20 cellular contexts compared by ENCODE assay signal in genomic region chr14:102293784-102294183, GRCh38. TPM values are rescaled to one million over a fixed set of nuclear protein-coding genes. Genes with fewer than 3 reads are reported as not detected.
A peak's percentile ranks its signal among the peaks of the same experiment; 100 is the strongest.
DNase-seq lines count a peak whose midpoint lies in the region; ATAC-seq, FAIRE-seq and TF ChIP-seq lines count a peak whose summit lies in the region.
"Had no signal": no experiment of that assay in that cellular context is flagged by ENCODE, and none has a peak within 500 bp of the region (broad histone marks: within the 10 kb centered on the region; RNA-seq: fewer than 3 reads in every experiment).

No MANE protein-coding gene starts in this region.

- H3K9me3 Mint-ChIP-seq in stimulated activated memory B cell treated with anti-CD40 and anti-IgM and Interleukin-4, amounts not matched to agents 10 μg/mL and 1 μg/mL and 100 μg/mL, for 72 hours, result no peaks in the 10 kb centered on the region
- H3K9me3 Mint-ChIP-seq: activated B cell treated with CpG ODN at 0.5 μM for 24 hours; activated CD4-positive, alpha-beta memory T cell treated with anti-CD3 and anti-CD28 coated beads, Interleukin-2, amount 10 ng/mL, durations not matched to agents 7 days and 5 days; immature natural killer cell had no signal

- H3K27me3 ChIP-seq in SK-N-SH (ENCODE audit: insufficient read depth) (no peaks in the 10 kb centered on the region), adipocyte (replicated peaks; ENCODE audit: control insufficient read depth, insufficient read depth, low read length) (no peaks in the 10 kb centered on the region), testis (no peaks in the 10 kb centered on the region)
- H3K27me3 ChIP-seq: BLaER1, SJSA1 had no signal

- no peak overlapping the region for H3K4me3 Mint-ChIP-seq in stimulated activated memory B cell treated with anti-CD40 and anti-IgM and Interleukin-4, amounts not matched to agents 10 μg/mL and 1 μg/mL and 100 μg/mL, for 72 hours
- H3K4me3 Mint-ChIP-seq: activated B cell treated with CpG ODN at 0.5 μM for 24 hours; activated CD4-positive, alpha-beta memory T cell treated with anti-CD3 and anti-CD28 coated beads, Interleukin-2, amount 10 ng/mL, durations not matched to agents 7 days and 5 days; immature natural killer cell had no signal

- 88% methylated on average over 6 of the region's 6 CpGs for WGBS in SK-N-SH (ENCODE audit: low lambda C conversion rate)
- 83 to 87% methylated on average over 6 of the region's 6 CpGs for WGBS in testis, 2 donors

- H3K4me3 ChIP-seq in SK-N-SH (ENCODE audit: low read depth in 2 of 2, low read length in 1 of 2) (no peak overlapping the region), adipocyte (ENCODE audit: low read length) (no peak overlapping the region), testis (no peak overlapping the region)
- H3K4me3 ChIP-seq: BLaER1, HAP-1, lower lobe of right lung, SJSA1 had no signal

- H3K4me2 ChIP-seq in SK-N-SH, result no peak overlapping the region
- H3K4me2 ChIP-seq: BLaER1 had no signal

- no peaks in the 10 kb centered on the region for H3K27me3 Mint-ChIP-seq in stimulated activated memory B cell treated with anti-CD40 and anti-IgM and Interleukin-4, amounts not matched to agents 10 μg/mL and 1 μg/mL and 100 μg/mL, for 72 hours

- no peak for TF ChIP-seq RAD21 in SK-N-SH (IDR thresholded peaks at IDR 0.05; ENCODE audit: low read length)

- no peaks in the 10 kb centered on the region for H3K4me1 ChIP-seq in SK-N-SH (ENCODE audit: control insufficient read depth in 1 of 2, insufficient read depth in 2 of 2, low read depth in 1 of 2, low read length in 1 of 2)
- H3K4me1 ChIP-seq in adipocyte (ENCODE audit: control insufficient read depth, insufficient read depth, low read length), result peaks cover 18% of the 10 kb centered on the region
- peaks cover 6% of the 10 kb centered on the region for H3K4me1 ChIP-seq in testis
- H3K4me1 ChIP-seq: BLaER1, Caco-2, lower lobe of right lung had no signal

- intact Hi-C loops in testis (cut with DNase I; ENCODE audit: low total_unique reads), result no loop called here

- no peaks in the 10 kb centered on the region for H3F3A ChIP-seq in SK-N-SH (replicated peaks; ENCODE audit: insufficient read depth)

- TF ChIP-seq CTCF in SK-N-SH (IDR thresholded peaks at IDR 0.05) (no peak), testis (IDR thresholded peaks at IDR 0.05) (no peak)

- H3K27ac ChIP-seq in SK-N-SH (ENCODE audit: low read depth in 2 of 2, low read length in 1 of 2) (no peak overlapping the region), testis (peak overlapping the region; percentile 78 to 88)
- H3K27ac ChIP-seq: BLaER1, lower lobe of right lung, SJSA1 had no signal

- no peak for ATAC-seq in SK-N-SH treated with all-trans-retinoic acid at 6 μM for 48 hours
- no peak for ATAC-seq in stimulated activated memory B cell treated with anti-CD40 and anti-IgM and Interleukin-4, amounts not matched to agents 10 μg/mL and 1 μg/mL and 100 μg/mL, for 72 hours
- ATAC-seq: lower lobe of right lung had no signal

- no peaks in the 10 kb centered on the region for H3K36me3 Mint-ChIP-seq in stimulated activated memory B cell treated with anti-CD40 and anti-IgM and Interleukin-4, amounts not matched to agents 10 μg/mL and 1 μg/mL and 100 μg/mL, for 72 hours
- H3K36me3 Mint-ChIP-seq: immature natural killer cell had no signal

- H3K36me3 ChIP-seq in SK-N-SH (replicated peaks in 1 of 2; ENCODE audit: control insufficient read depth in 1 of 2, insufficient read depth in 2 of 2, low read length in 1 of 2) (no peaks in the 10 kb centered on the region), adipocyte (ENCODE audit: control insufficient read depth, insufficient read depth, low read length, severe bottlenecking) (no peaks in the 10 kb centered on the region), testis (ENCODE audit: low read depth, missing control alignments) (no peaks in the 10 kb centered on the region)
- H3K36me3 ChIP-seq: BLaER1, HAP-1, lower lobe of right lung, SJSA1 had no signal

- H4K20me1 ChIP-seq in SK-N-SH (ENCODE audit: insufficient read depth), result no peaks in the 10 kb centered on the region
- H4K20me1 ChIP-seq: BLaER1 had no signal

- H3K9ac ChIP-seq in SK-N-SH, result no peak overlapping the region
- H3K9ac ChIP-seq in adipocyte (ENCODE audit: low read length), result no peak overlapping the region
- H3K9ac ChIP-seq: BLaER1 had no signal

- H3K79me2 ChIP-seq in SK-N-SH (ENCODE audit: insufficient read depth), result no peaks in the 10 kb centered on the region

- no peaks in the 10 kb centered on the region for H3K9me2 ChIP-seq in SK-N-SH

- H3K27ac Mint-ChIP-seq in stimulated activated memory B cell treated with anti-CD40 and anti-IgM and Interleukin-4, amounts not matched to agents 10 μg/mL and 1 μg/mL and 100 μg/mL, for 72 hours, result no peak overlapping the region
- H3K27ac Mint-ChIP-seq: activated B cell treated with CpG ODN at 0.5 μM for 24 hours; activated CD4-positive, alpha-beta memory T cell treated with anti-CD3 and anti-CD28 coated beads, Interleukin-2, amount 10 ng/mL, durations not matched to agents 7 days and 5 days; immature natural killer cell had no signal

- H3K9me3 ChIP-seq in SK-N-SH (no peaks in the 10 kb centered on the region), adipocyte (ENCODE audit: control insufficient read depth, low read length) (no peaks in the 10 kb centered on the region), testis (no peaks in the 10 kb centered on the region)
- H3K9me3 ChIP-seq: Caco-2, HAP-1, lower lobe of right lung, SJSA1 had no signal

- POLR2A ChIA-PET in SK-N-SH (lab: Yijun Ruan, JAX), result no interaction called here

- CTCF ChIA-PET in SK-N-SH (lab: Yijun Ruan, JAX), result no interaction called here

- TF ChIP-seq EP300 in SK-N-SH (IDR thresholded peaks at IDR 0.05; ENCODE audit: borderline replicate concordance in 1 of 2, low read depth in 1 of 2, low read length in 1 of 2), result no peak

- no peak for FAIRE-seq in GM12891 (lab: Jason Lieb, UNC)
- FAIRE-seq: colon, GM18507 had no signal

- DNase-seq in SK-N-SH (no peak), adipocyte (ENCODE audit: low read depth) (peak; percentile 14), glomerular visceral epithelial cell (ENCODE audit: extremely low spot score) (peak; percentile 57), testis (no peak), ecto neural progenitor cell (ENCODE audit: low spot score) (no peak), GM12891 (ENCODE audit: insufficient read length, low spot score) (no peak)
- DNase-seq: activated B cell treated with CpG ODN at 0.5 μM for 24 hours; activated CD4-positive, alpha-beta memory T cell treated with anti-CD3 and anti-CD28 coated beads, Interleukin-2, amount 10 ng/mL, durations not matched to agents 7 days and 5 days; activated naive CD4-positive, alpha-beta T cell; Caco-2; immature natural killer cell; lower lobe of right lung; NCI-H1436 had no signal

- TF ChIP-seq POLR2A in testis (IDR thresholded peaks at IDR 0.05) (no peak), GM12891 (IDR thresholded peaks at IDR 0.05; ENCODE audit: low read depth, low read length) (no peak)

- H3K4me1 Mint-ChIP-seq in stimulated activated memory B cell treated with anti-CD40 and anti-IgM and Interleukin-4, amounts not matched to agents 10 μg/mL and 1 μg/mL and 100 μg/mL, for 72 hours, result no peaks in the 10 kb centered on the region
- H3K4me1 Mint-ChIP-seq: activated B cell treated with CpG ODN at 0.5 μM for 24 hours; activated CD4-positive, alpha-beta memory T cell treated with anti-CD3 and anti-CD28 coated beads, Interleukin-2, amount 10 ng/mL, durations not matched to agents 7 days and 5 days had no signal

- no peak overlapping the region for H2AFZ ChIP-seq in SK-N-SH (ENCODE audit: low read depth)

TF ChIP-seq in SK-N-SH treated with all-trans-retinoic acid at 6 μM for 48 hours, 23 proteins besides CTCF, POLR2A, EP300 and RAD21:
- TF ChIP-seq ISL1 (CRISPR knock-in tag; IDR thresholded peaks at IDR 0.05), result 0 out of 2 replicates have a peak, but pooled peaks have one; percentile 35
- TF ChIP-seq ZC3H10 (CRISPR knock-in tag; IDR thresholded peaks at IDR 0.05), result no peak

TF ChIP-seq in SK-N-SH, 30 proteins besides CTCF, POLR2A, EP300 and RAD21 (continues in another document):
- TF ChIP-seq SIN3A (IDR thresholded peaks at IDR 0.05; ENCODE audit: borderline replicate concordance, low read depth, low read length) (no peak), ELF1 (IDR thresholded peaks at IDR 0.05) (no peak), GABPA (IDR thresholded peaks at IDR 0.05; ENCODE audit: low read depth) (no peak), RCOR1 (IDR thresholded peaks at IDR 0.05; ENCODE audit: low read length) (no peak), FOXM1 (IDR thresholded peaks at IDR 0.05; ENCODE audit: low read depth) (no peak), NRF1 (IDR thresholded peaks at IDR 0.05; ENCODE audit: low read depth, low read length) (no peak), JUND (IDR thresholded peaks at IDR 0.05) (no peak), CHD2 (IDR thresholded peaks at IDR 0.05; ENCODE audit: low read length, partially characterized antibody) (no peak), TAF1 (IDR thresholded peaks at IDR 0.05; ENCODE audit: borderline replicate concordance, low read depth, low read length) (no peak), RFX5 (IDR thresholded peaks at IDR 0.05; ENCODE audit: low read length) (no peak)

TF ChIP-seq in GM12891, 5 proteins besides CTCF, POLR2A, EP300 and RAD21:
- TF ChIP-seq PAX5 (IDR thresholded peaks at IDR 0.05; ENCODE audit: insufficient read depth, low read length, severe bottlenecking) (no peak), TAF1 (IDR thresholded peaks at IDR 0.05; ENCODE audit: low read depth, low read length) (no peak), POU2F2 (IDR thresholded peaks at IDR 0.05; ENCODE audit: low read depth, low read length) (no peak), POLR2AphosphoS5 (IDR thresholded peaks at IDR 0.05; ENCODE audit: low read depth, low read length) (no peak), SPI1 (IDR thresholded peaks at IDR 0.05; ENCODE audit: low read depth, low read length) (no peak)

RNA-seq across cellular contexts. Expression of gene MOK, which starts 11.2 kb away (rescaled TPM):
- polyA plus RNA-seq in SK-N-SH (2012; rRNA removed) (13.3 and 15.2 TPM in 2 replicates), testis (ENCODE audit: insufficient read depth, low read depth, low replicate concordance) (171 TPM)
- 5.1 and 6.0 TPM in 2 replicates for polyA plus RNA-seq in SK-N-SH (2012; cell fraction: cytosol; rRNA removed)
- 83.8 and 120 TPM in 2 replicates for polyA plus RNA-seq in SK-N-SH (2012; cell fraction: nucleus; rRNA removed)
- total RNA-seq in testis, result 100 to 1,000 TPM; 157 to 188 TPM
- 1.1 TPM for polyA plus RNA-seq in GM12891 (2012; ENCODE audit: low read depth, missing spikeins)

RNA-seq across cellular contexts. Expression of gene ZNF839, which starts 25.8 kb away (rescaled TPM):
- 15.4 and 19.4 TPM in 2 replicates for polyA plus RNA-seq in SK-N-SH (2012; rRNA removed)
- 8.8 and 9.0 TPM in 2 replicates for polyA plus RNA-seq in SK-N-SH (2012; cell fraction: cytosol; rRNA removed)
- polyA plus RNA-seq in SK-N-SH (2012; cell fraction: nucleus; rRNA removed), result 66.8 and 82.7 TPM in 2 replicates
- total RNA-seq in testis, result 10 to 100 TPM; 41.4 to 55.4 TPM
- 59.0 TPM for polyA plus RNA-seq in testis (ENCODE audit: insufficient read depth, low read depth, low replicate concordance)
- 9.7 TPM for polyA plus RNA-seq in GM12891 (2012; ENCODE audit: low read depth, missing spikeins)

Comparison
In these comparisons a context has a peak if more than half of its experiments do, and no peak if none do; other contexts are left out.
1. DNase-seq: peak in adipocyte (single experiment) and glomerular visceral epithelial cell (single experiment); none in SK-N-SH (single experiment), testis (single experiment), ecto neural progenitor cell (single experiment) and GM12891 (single experiment).
2. H3K27ac ChIP-seq: peak in testis (2 of 2); none in SK-N-SH (0 of 2).